In genomic region chr6:41275489-41275888, GRCh38 we compare ENCODE assay signal across 1 cellular context.
TF ChIP-seq lines count a peak whose summit lies in the region.

No MANE protein-coding gene starts in this region.

TF ChIP-seq in GM12878, 131 proteins besides CTCF, POLR2A, EP300 and RAD21 (continued from another document):
- TF ChIP-seq, protein P1, sequence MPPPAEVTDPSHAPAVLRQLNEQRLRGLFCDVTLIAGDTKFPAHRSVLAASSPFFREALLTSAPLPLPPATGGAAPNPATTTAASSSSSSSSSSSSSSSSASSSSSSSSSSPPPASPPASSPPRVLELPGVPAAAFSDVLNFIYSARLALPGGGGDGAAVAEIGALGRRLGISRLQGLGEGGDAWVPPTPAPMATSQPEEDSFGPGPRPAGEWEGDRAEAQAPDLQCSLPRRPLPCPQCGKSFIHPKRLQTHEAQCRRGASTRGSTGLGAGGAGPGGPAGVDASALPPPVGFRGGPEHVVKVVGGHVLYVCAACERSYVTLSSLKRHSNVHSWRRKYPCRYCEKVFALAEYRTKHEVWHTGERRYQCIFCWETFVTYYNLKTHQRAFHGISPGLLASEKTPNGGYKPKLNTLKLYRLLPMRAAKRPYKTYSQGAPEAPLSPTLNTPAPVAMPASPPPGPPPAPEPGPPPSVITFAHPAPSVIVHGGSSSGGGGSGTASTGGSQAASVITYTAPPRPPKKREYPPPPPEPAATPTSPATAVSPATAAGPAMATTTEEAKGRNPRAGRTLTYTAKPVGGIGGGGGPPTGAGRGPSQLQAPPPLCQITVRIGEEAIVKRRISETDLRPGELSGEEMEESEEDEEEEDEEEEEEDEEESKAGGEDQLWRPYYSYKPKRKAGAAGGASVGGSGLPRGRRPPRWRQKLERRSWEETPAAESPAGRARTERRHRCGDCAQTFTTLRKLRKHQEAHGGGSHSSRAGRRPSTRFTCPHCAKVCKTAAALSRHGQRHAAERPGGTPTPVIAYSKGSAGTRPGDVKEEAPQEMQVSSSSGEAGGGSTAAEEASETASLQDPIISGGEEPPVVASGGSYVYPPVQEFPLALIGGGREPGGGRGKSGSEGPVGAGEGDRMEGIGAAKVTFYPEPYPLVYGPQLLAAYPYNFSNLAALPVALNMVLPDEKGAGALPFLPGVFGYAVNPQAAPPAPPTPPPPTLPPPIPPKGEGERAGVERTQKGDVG (CRISPR knock-in tag; IDR thresholded peaks at IDR 0.05): no peak
- TF ChIP-seq NFYA (IDR thresholded peaks at IDR 0.05; ENCODE audit: borderline replicate concordance, low read depth, low read length) (no peak), GABPA (IDR thresholded peaks at IDR 0.05; ENCODE audit: low read depth) (no peak), MEF2B (IDR thresholded peaks at IDR 0.05; ENCODE audit: partially characterized antibody, poor library complexity, severe bottlenecking) (no peak)
